ENCODE assay signal across 1 cellular context in genomic region chr2:205680067-205680466, GRCh38.
TF ChIP-seq lines count a peak whose summit lies in the region.

No MANE protein-coding gene starts in this region.

TF ChIP-seq in HEK293, 187 proteins besides CTCF, POLR2A, EP300 and RAD21 (continued from another document and continues in another):
- TF ChIP-seq ZNF148 (tag by site-specific recombination; IDR thresholded peaks at IDR 0.05; ENCODE audit: borderline replicate concordance): no peak
- TF ChIP-seq ZNF184 (tag by site-specific recombination; IDR thresholded peaks at IDR 0.05): peak; percentile 58; the same call in 1 of the 2 replicates
- peak; percentile 46; the same call in 1 of the 2 replicates for TF ChIP-seq ZBTB8A (tag by site-specific recombination; IDR thresholded peaks at IDR 0.05)
- TF ChIP-seq HIC1 (tag by site-specific recombination; IDR thresholded peaks at IDR 0.05): no peak
- peak; percentile 73 for TF ChIP-seq MYNN (tag by site-specific recombination; IDR thresholded peaks at IDR 0.05; ENCODE audit: borderline replicate concordance)
- peak; percentile 53; the same call in 1 of the 2 replicates for TF ChIP-seq ZBTB11 (tag by site-specific recombination; conservative IDR thresholded peaks at IDR 0.05; ENCODE audit: low read depth)
- TF ChIP-seq ZBTB20 (tag by site-specific recombination; IDR thresholded peaks at IDR 0.05): no peak; the same call in 1 of the 2 replicates
- no peak for TF ChIP-seq ZNF792 (tag by site-specific recombination; IDR thresholded peaks at IDR 0.05)
- TF ChIP-seq ZNF302 (tag by site-specific recombination; IDR thresholded peaks at IDR 0.05; ENCODE audit: low read depth): no peak
- no peak for TF ChIP-seq ZBTB21 (tag by site-specific recombination; IDR thresholded peaks at IDR 0.05)
- TF ChIP-seq ZNF335 (tag by site-specific recombination; conservative IDR thresholded peaks at IDR 0.05): 0 out of 2 replicates have a peak, but pooled peaks have one; percentile 10
- no peak for TF ChIP-seq ZNF10 (tag by site-specific recombination; IDR thresholded peaks at IDR 0.05)
- no peak for TF ChIP-seq ZNF19 (tag by site-specific recombination; IDR thresholded peaks at IDR 0.05; ENCODE audit: low read depth)
- no peak for TF ChIP-seq ZNF266 (tag by site-specific recombination; IDR thresholded peaks at IDR 0.05; ENCODE audit: low read depth)
- no peak for TF ChIP-seq ELK4 (IDR thresholded peaks at IDR 0.05; ENCODE audit: borderline replicate concordance, low read depth, low read length)
- TF ChIP-seq ZNF561 (tag by site-specific recombination; IDR thresholded peaks at IDR 0.05; ENCODE audit: borderline replicate concordance): peak; percentile 82
- no peak for TF ChIP-seq ZNF658 (tag by site-specific recombination; IDR thresholded peaks at IDR 0.05)
- TF ChIP-seq ZNF211 (tag by site-specific recombination; IDR thresholded peaks at IDR 0.05; ENCODE audit: low read depth): no peak
- TF ChIP-seq OSR2 (tag by site-specific recombination; IDR thresholded peaks at IDR 0.05): no peak
- TF ChIP-seq ZNF704 (tag by site-specific recombination; IDR thresholded peaks at IDR 0.05): no peak
- no peak for TF ChIP-seq ZNF248 (tag by site-specific recombination; IDR thresholded peaks at IDR 0.05)
- TF ChIP-seq ZNF133 (tag by site-specific recombination; IDR thresholded peaks at IDR 0.05): no peak
- TF ChIP-seq ZNF843 (tag by site-specific recombination; IDR thresholded peaks at IDR 0.05): 0 out of 2 replicates have a peak, but pooled peaks have one; percentile 14
- peak; percentile 63 for TF ChIP-seq ZBTB17 (tag by site-specific recombination; IDR thresholded peaks at IDR 0.05)
- TF ChIP-seq ZNF423 (tag by site-specific recombination; IDR thresholded peaks at IDR 0.05): peak; percentile 86
- TF ChIP-seq ZNF624 (tag by site-specific recombination; IDR thresholded peaks at IDR 0.05): no peak
- TF ChIP-seq ZNF24 (tag by site-specific recombination; IDR thresholded peaks at IDR 0.05): 0 out of 2 replicates have a peak, but pooled peaks have one; percentile 34
- peak; percentile 19; the same call in 1 of the 2 replicates for TF ChIP-seq ZNF558 (tag by site-specific recombination; IDR thresholded peaks at IDR 0.05)
- TF ChIP-seq ZFP37 (tag by site-specific recombination; IDR thresholded peaks at IDR 0.05): 0 out of 2 replicates have a peak, but pooled peaks have one; percentile 52
- no peak for TF ChIP-seq ZNF692 (tag by site-specific recombination; IDR thresholded peaks at IDR 0.05)
- peak; percentile 92 for TF ChIP-seq MZF1 (tag by site-specific recombination; IDR thresholded peaks at IDR 0.05; ENCODE audit: borderline replicate concordance)
- TF ChIP-seq ZFHX2 (tag by site-specific recombination; conservative IDR thresholded peaks at IDR 0.05): no peak
- TF ChIP-seq PRDM6 (tag by site-specific recombination; IDR thresholded peaks at IDR 0.05): 0 out of 2 replicates have a peak, but pooled peaks have one; percentile 32
- peak; percentile 69; the same call in 1 of the 2 replicates for TF ChIP-seq ZXDB (tag by site-specific recombination; IDR thresholded peaks at IDR 0.05)
- no peak for TF ChIP-seq RBAK (tag by site-specific recombination; IDR thresholded peaks at IDR 0.05)
- no peak for TF ChIP-seq GFI1B (tag by site-specific recombination; IDR thresholded peaks at IDR 0.05)
- TF ChIP-seq ZNF354C (tag by site-specific recombination; IDR thresholded peaks at IDR 0.05; ENCODE audit: borderline replicate concordance, low read depth): no peak
- 0 out of 2 replicates have a peak, but pooled peaks have one; percentile 23 for TF ChIP-seq KLF17 (tag by site-specific recombination; IDR thresholded peaks at IDR 0.05)
- no peak for TF ChIP-seq ZNF223 (tag by site-specific recombination; IDR thresholded peaks at IDR 0.05)
- no peak for TF ChIP-seq ZNF555 (tag by site-specific recombination; conservative IDR thresholded peaks at IDR 0.05)
- no peak for TF ChIP-seq ZNF433 (tag by site-specific recombination; IDR thresholded peaks at IDR 0.05; ENCODE audit: low read depth)
- 0 out of 2 replicates have a peak, but pooled peaks have one; percentile 11 for TF ChIP-seq SP2 (tag by site-specific recombination; IDR thresholded peaks at IDR 0.05)
- peak; percentile 69 for TF ChIP-seq SP7 (tag by site-specific recombination; IDR thresholded peaks at IDR 0.05)
- peak; percentile 85 for TF ChIP-seq ZNF18 (tag by site-specific recombination; IDR thresholded peaks at IDR 0.05)
- TF ChIP-seq ZNF76 (tag by site-specific recombination; IDR thresholded peaks at IDR 0.05; ENCODE audit: borderline replicate concordance, low read depth): no peak
- TF ChIP-seq ZBTB48 (tag by site-specific recombination; IDR thresholded peaks at IDR 0.05): peak; percentile 24; the same call in 1 of the 2 replicates
- no peak for TF ChIP-seq ZBTB1 (tag by site-specific recombination; IDR thresholded peaks at IDR 0.05)
- peak; percentile 69 for TF ChIP-seq PRDM1 (tag by site-specific recombination; IDR thresholded peaks at IDR 0.05)
- no peak for TF ChIP-seq ZNF785 (tag by site-specific recombination; IDR thresholded peaks at IDR 0.05)
